ENCODE assay signal across 21 cellular contexts in the genomic region with DNA sequence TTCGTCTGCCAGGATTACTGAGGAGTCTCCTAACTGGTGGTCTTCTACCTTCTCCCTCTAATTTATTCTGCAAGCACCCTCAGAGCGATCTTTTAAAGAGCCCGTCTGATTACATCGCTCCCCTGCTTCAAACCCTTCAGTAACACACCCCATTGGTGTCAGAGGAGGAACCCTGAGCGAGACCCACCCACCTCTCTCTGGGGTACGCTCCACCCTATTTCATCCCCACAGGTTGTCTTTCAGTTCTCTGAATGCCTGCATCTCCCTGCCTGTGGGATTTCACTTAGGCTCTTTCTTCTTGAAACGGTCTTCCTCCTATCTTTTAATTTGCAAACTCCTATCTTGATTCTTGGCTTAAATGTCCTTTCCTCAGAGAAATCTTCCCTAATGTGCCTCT.
"Had no signal": no experiment of that assay in that cellular context is flagged by ENCODE, and none has a peak within 500 bp of the region (broad histone marks: within the 10 kb centered on the region; RNA-seq: fewer than 3 reads in every experiment).

No MANE protein-coding gene starts in this region.

- H3K4me3 Mint-ChIP-seq: activated CD4-positive, alpha-beta memory T cell treated with anti-CD3 and anti-CD28 coated beads for 36 hours; activated T-helper 17 cell treated with anti-CD3 and anti-CD28 coated beads, Interleukin-2, amount 50 U/mL, for 72 hours; brain; nephron; T-helper 2 cell treated with Interferon-gamma antibody and Interleukin-4, amounts not matched to agents 5 μg/mL and 100 μg/mL, for 36 hours had no signal

- H3K36me3 ChIP-seq: tibial nerve had no signal

- H3K27ac ChIP-seq: tibial nerve had no signal

- H3K9ac ChIP-seq: SK-N-SH had no signal

- H3K9me2 ChIP-seq: SK-N-SH had no signal

- FAIRE-seq: TTC549 had no signal

- H3K27ac Mint-ChIP-seq: activated CD4-positive, alpha-beta memory T cell treated with anti-CD3 and anti-CD28 coated beads for 36 hours; activated T-helper 17 cell treated with anti-CD3 and anti-CD28 coated beads, Interleukin-2, amount 50 U/mL, for 72 hours; brain; nephron; T-helper 2 cell treated with Interferon-gamma antibody and Interleukin-4, amounts not matched to agents 5 μg/mL and 100 μg/mL, for 36 hours had no signal

- DNase-seq: activated CD4-positive, alpha-beta memory T cell treated with anti-CD3 and anti-CD28 coated beads for 36 hours; activated CD4-positive, alpha-beta T cell treated with anti-CD3 and anti-CD28 coated beads for 4 hours; activated naive CD4-positive, alpha-beta T cell; activated T-cell treated with anti-CD3 and anti-CD28 coated beads, Interleukin-2, amount 50 U/mL, for 1 hour; anterior cingulate cortex; central memory CD4-positive, alpha-beta T cell; foreskin melanocyte; glutamatergic neuron; occipital lobe; posterior cingulate gyrus; retina; SK-N-SH; stimulated activated naive CD8-positive, alpha-beta T cell treated with anti-CD3 and anti-CD28 coated beads, Interleukin-15, Interleukin-2, amounts not matched to agents 100 U/mL and 50 U/mL, for 24 hours; substantia nigra had no signal

- H3K27me3 ChIP-seq: tibial nerve had no signal

- H3K4me3 ChIP-seq: lung, tibial nerve had no signal

- ATAC-seq: activated T-helper 17 cell treated with anti-CD3 and anti-CD28 coated beads, Interleukin-2, amount 50 U/mL, for 72 hours; stimulated activated naive CD8-positive, alpha-beta T cell treated with anti-CD3 and anti-CD28 coated beads, Interleukin-15, Interleukin-2, amounts not matched to agents 100 U/mL and 50 U/mL, for 24 hours had no signal

- H3K9me3 Mint-ChIP-seq: activated CD4-positive, alpha-beta memory T cell treated with anti-CD3 and anti-CD28 coated beads for 36 hours; activated T-helper 17 cell treated with anti-CD3 and anti-CD28 coated beads, Interleukin-2, amount 50 U/mL, for 72 hours; T-helper 2 cell treated with Interferon-gamma antibody and Interleukin-4, amounts not matched to agents 5 μg/mL and 100 μg/mL, for 36 hours had no signal

- H3K36me3 Mint-ChIP-seq: activated CD4-positive, alpha-beta memory T cell treated with anti-CD3 and anti-CD28 coated beads for 36 hours had no signal

- H3K4me1 Mint-ChIP-seq: activated T-helper 17 cell treated with anti-CD3 and anti-CD28 coated beads, Interleukin-2, amount 50 U/mL, for 72 hours had no signal

- H3K4me2 ChIP-seq: SK-N-SH had no signal

- H3K9me3 ChIP-seq: SK-N-SH had no signal
